In the genomic region with DNA sequence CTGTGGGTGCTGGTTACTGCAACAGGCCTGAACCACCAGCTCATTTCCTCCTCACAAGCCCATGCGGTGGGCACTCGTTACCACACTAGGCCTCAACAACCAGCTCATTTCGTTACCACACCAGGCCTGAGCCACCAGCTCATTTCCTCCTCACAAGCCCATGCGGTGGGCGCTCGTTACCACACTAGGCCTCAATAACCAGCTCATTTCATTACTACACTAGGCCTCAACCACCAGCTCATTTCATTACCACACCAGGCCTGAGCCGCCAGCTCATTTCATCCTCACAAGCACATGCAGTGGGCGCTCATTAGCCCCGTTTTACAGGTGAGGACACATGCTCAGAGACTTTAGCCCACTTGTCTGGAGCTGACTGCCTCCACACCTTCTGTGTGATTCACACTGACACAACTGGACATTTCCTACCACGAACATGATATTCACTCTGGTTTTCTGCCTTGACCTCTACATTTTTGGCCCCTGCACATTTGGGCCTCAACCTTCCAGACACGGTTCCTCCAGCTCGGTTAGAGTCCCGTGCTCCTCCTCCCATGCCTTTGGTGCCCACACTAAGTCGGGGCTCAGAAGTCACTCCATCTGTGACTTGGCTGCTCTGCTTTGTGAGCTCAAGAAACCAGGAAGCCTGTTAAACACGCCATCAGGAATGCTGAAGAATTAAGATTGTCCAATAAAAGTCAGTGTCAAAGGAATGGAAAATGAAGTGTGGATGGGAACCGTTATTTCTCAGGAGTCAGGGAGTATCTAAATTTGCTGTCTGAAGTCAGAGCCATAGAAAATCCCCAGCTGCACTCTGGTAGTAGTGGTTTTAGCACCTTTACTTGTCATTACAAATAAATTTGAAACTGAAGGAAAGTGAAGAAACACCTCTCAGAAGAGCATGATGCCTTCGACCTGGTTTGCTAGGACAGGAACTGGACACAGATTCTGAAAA, we compare ENCODE assay signal across 9 cellular contexts. TPM values are rescaled to one million over a fixed set of nuclear protein-coding genes. Genes with fewer than 3 reads are reported as not detected.
A peak's percentile ranks its signal among the peaks of the same experiment; 100 is the strongest.
DNase-seq lines count a peak whose midpoint lies in the region; ATAC-seq, FAIRE-seq and TF ChIP-seq lines count a peak whose summit lies in the region.
"Had no signal": no experiment of that assay in that cellular context is flagged by ENCODE, and none has a peak within 500 bp of the region (broad histone marks: within the 10 kb centered on the region; RNA-seq: fewer than 3 reads in every experiment).

No MANE protein-coding gene starts in this region.

- H3K9me3 ChIP-seq in small intestine (ENCODE audit: control insufficient read depth, low read depth) (no peaks in the 10 kb centered on the region), HAP-1 (no peaks in the 10 kb centered on the region), MM.1S (replicated peaks; ENCODE audit: insufficient read depth, low read length) (no peaks in the 10 kb centered on the region)
- H3K9me3 ChIP-seq: SJSA1 had no signal

- no peaks in the 10 kb centered on the region for H3K9me2 ChIP-seq in MM.1S (replicated peaks; ENCODE audit: insufficient read depth, low read length)

- H3K79me2 ChIP-seq in MM.1S (ENCODE audit: low read length) = no peaks in the 10 kb centered on the region

- WGBS in small intestine, 3 donors = 72 to 82% (median 73%) methylated on average over 17 of the region's 17 CpGs

- H3K4me1 ChIP-seq in small intestine (ENCODE audit: control insufficient read depth in 2 of 2, insufficient read depth in 1 of 2, low read depth in 1 of 2, low read length in 1 of 2) = no peaks in the 10 kb centered on the region
- no peaks in the 10 kb centered on the region for H3K4me1 ChIP-seq in HAP-1
- H3K4me1 ChIP-seq in MM.1S (ENCODE audit: low read length) = peaks cover 5% of the 10 kb centered on the region; the same call in 1 of the 2 replicates
- H3K4me1 ChIP-seq: SJSA1 had no signal

- H3K9ac ChIP-seq in MM.1S (ENCODE audit: low read length) = no peak overlapping the region

- peak; percentile 85 for ATAC-seq in GM19455 (IDR thresholded peaks at IDR 0.05; ENCODE audit: unreplicated experiment)
- ATAC-seq in HG03196 (IDR thresholded peaks at IDR 0.05; ENCODE audit: unreplicated experiment) = peak; percentile 95

- no peaks in the 10 kb centered on the region for H4K20me1 ChIP-seq in MM.1S (ENCODE audit: insufficient read depth, low read length)

- H3K27ac ChIP-seq in small intestine (ENCODE audit: low read depth in 1 of 2, low read length in 1 of 2) (no peak overlapping the region), MM.1S (ENCODE audit: low read length) (no peak overlapping the region)
- H3K27ac ChIP-seq: SJSA1 had no signal

- no peaks in the 10 kb centered on the region for H3F3A ChIP-seq in MM.1S (ENCODE audit: insufficient read depth, low read length)

- H3K27me3 ChIP-seq in small intestine (ENCODE audit: control insufficient read depth in 2 of 2, insufficient read depth in 2 of 2, low read length in 2 of 2) (no peaks in the 10 kb centered on the region), HAP-1 (ENCODE audit: low read depth) (no peaks in the 10 kb centered on the region), MM.1S (replicated peaks; ENCODE audit: insufficient read depth, low read length) (no peaks in the 10 kb centered on the region)
- H3K27me3 ChIP-seq: SJSA1 had no signal

- in situ Hi-C loops in HAP-1 (cut with MboI; ENCODE audit: low sequenced_read_pairs) = no loop called here

- DNase-seq in activated CD8-positive, alpha-beta memory T cell treated with anti-CD3 and anti-CD28 coated beads for 48 hours (ENCODE audit: low read depth in 2 of 3, low spot score in 2 of 3) = peak; percentile 12 to 60 (median 44)
- DNase-seq in small intestine (peak; percentile 9), HAP-1 (ENCODE audit: low spot score in 2 of 2) (no peak), MM.1S (no peak), 8988T (no peak)

- no peak for FAIRE-seq in small intestine (lab: Jason Lieb, UNC)
- FAIRE-seq: keratinocyte had no signal

- H3K4me3 ChIP-seq in small intestine (ENCODE audit: low read depth in 1 of 2, low read length in 2 of 2) (no peak overlapping the region), HAP-1 (no peak overlapping the region), MM.1S (ENCODE audit: low read length) (no peak overlapping the region)
- H3K4me3 ChIP-seq: SJSA1 had no signal

- H3K36me3 ChIP-seq in small intestine (ENCODE audit: control insufficient read depth in 2 of 2, insufficient read depth in 2 of 2, low read length in 2 of 2) (no peaks in the 10 kb centered on the region), HAP-1 (replicated peaks) (no peaks in the 10 kb centered on the region), MM.1S (replicated peaks; ENCODE audit: insufficient read depth, low read length) (no peaks in the 10 kb centered on the region)
- H3K36me3 ChIP-seq: SJSA1 had no signal

- TF ChIP-seq CTCF in MM.1S (IDR thresholded peaks at IDR 0.05; ENCODE audit: low read length) = no peak

- no peak overlapping the region for H3K4me2 ChIP-seq in MM.1S (ENCODE audit: low read depth, low read length)

- H2AFZ ChIP-seq in MM.1S (ENCODE audit: low read length) = no peak overlapping the region

RNA-seq across cellular contexts. Expression of a gene that starts 55.8 kb away (rescaled TPM):
- 10 to 100 TPM; 12.1 to 14.3 (median 13.2) TPM for polyA plus RNA-seq in small intestine

Comparison
In these comparisons a context has a peak if more than half of its experiments do, and no peak if none do; other contexts are left out.
1. DNase-seq: peak in activated CD8-positive, alpha-beta memory T cell treated with anti-CD3 and anti-CD28 coated beads for 48 hours (3 of 3) and small intestine (single experiment); none in HAP-1 (0 of 2), MM.1S (single experiment) and 8988T (single experiment).